Comparison of ENCODE assay signal across 28 cellular contexts in genomic region chr22:48892571-48893287, GRCh38.
DNase-seq lines count a peak whose midpoint lies in the region; ATAC-seq and TF ChIP-seq lines count a peak whose summit lies in the region.
"Had no signal": no experiment of that assay in that cellular context is flagged by ENCODE, and none has a peak within 500 bp of the region (broad histone marks: within the 10 kb centered on the region; RNA-seq: fewer than 3 reads in every experiment).

No MANE protein-coding gene starts in this region.

- H3K27ac Mint-ChIP-seq in activated CD8-positive, alpha-beta memory T cell treated with anti-CD3 and anti-CD28 coated beads, Interleukin-2, amount 10 ng/mL, durations not matched to agents 7 days and 5 days = no peak overlapping the region
- H3K27ac Mint-ChIP-seq: activated CD4-positive, alpha-beta memory T cell treated with anti-CD3 and anti-CD28 coated beads for 36 hours; activated naive CD8-positive, alpha-beta T cell treated with anti-CD3 and anti-CD28 coated beads, Interleukin-2, amount 10 ng/mL, durations not matched to agents 7 days and 5 days; effector memory CD8-positive, alpha-beta T cell; natural killer cell treated with Interleukin-12 subunit alpha and Interleukin-12 subunit beta and Interleukin-15 and Interleukin-18, amount 100 ng/mL, for 72 hours; stimulated activated naive CD8-positive, alpha-beta T cell treated with anti-CD3 and anti-CD28 coated beads, Interleukin-15, amount 100 ng/mL, for 72 hours; T-helper 2 cell treated with Interferon-gamma antibody and Interleukin-4, amounts not matched to agents 5 μg/mL and 100 μg/mL, for 36 hours had no signal

- no peaks in the 10 kb centered on the region for H3K4me1 Mint-ChIP-seq in activated CD8-positive, alpha-beta memory T cell treated with anti-CD3 and anti-CD28 coated beads, Interleukin-2, amount 10 ng/mL, durations not matched to agents 7 days and 5 days
- H3K4me1 Mint-ChIP-seq: activated naive CD8-positive, alpha-beta T cell treated with anti-CD3 and anti-CD28 coated beads, Interleukin-2, amount 10 ng/mL, durations not matched to agents 7 days and 5 days; stimulated activated naive CD8-positive, alpha-beta T cell treated with anti-CD3 and anti-CD28 coated beads, Interleukin-15, amount 100 ng/mL, for 72 hours had no signal

- H3K27ac ChIP-seq in layer of hippocampus (ENCODE audit: low read depth, low read length) = peak overlapping the region; percentile 9
- H3K27ac ChIP-seq: BLaER1 treated with 17β-estradiol and CSF1 and Interleukin-3, amounts not matched to agents 10 nM and 100 nM; colonic mucosa; ovary; Peyer's patch; tibial artery had no signal

- H3K36me3 Mint-ChIP-seq in activated CD8-positive, alpha-beta memory T cell treated with anti-CD3 and anti-CD28 coated beads, Interleukin-2, amount 10 ng/mL, durations not matched to agents 7 days and 5 days = no peaks in the 10 kb centered on the region
- H3K36me3 Mint-ChIP-seq: activated CD4-positive, alpha-beta memory T cell treated with anti-CD3 and anti-CD28 coated beads for 36 hours; activated naive CD8-positive, alpha-beta T cell treated with anti-CD3 and anti-CD28 coated beads, Interleukin-2, amount 10 ng/mL, durations not matched to agents 7 days and 5 days; natural killer cell treated with Interleukin-12 subunit alpha and Interleukin-12 subunit beta and Interleukin-15 and Interleukin-18, amount 100 ng/mL, for 72 hours had no signal

- no peaks in the 10 kb centered on the region for H3K27me3 Mint-ChIP-seq in activated CD8-positive, alpha-beta memory T cell treated with anti-CD3 and anti-CD28 coated beads, Interleukin-2, amount 10 ng/mL, durations not matched to agents 7 days and 5 days
- H3K27me3 Mint-ChIP-seq: activated naive CD8-positive, alpha-beta T cell treated with anti-CD3 and anti-CD28 coated beads, Interleukin-2, amount 10 ng/mL, durations not matched to agents 7 days and 5 days had no signal

- no peak for TF ChIP-seq CTCF in GM13976 (IDR thresholded peaks at IDR 0.05; ENCODE audit: borderline replicate concordance, control extremely low read depth, extremely low read depth, insufficient read depth, missing control alignments)

- CTCF ChIA-PET in activated CD8-positive, alpha-beta memory T cell treated with anti-CD3 and anti-CD28 coated beads, Interleukin-2, amount 10 ng/mL, durations not matched to agents 7 days and 5 days (lab: Charles Lee) = no interaction called here

- H3K27me3 ChIP-seq in layer of hippocampus (ENCODE audit: control insufficient read depth, insufficient read depth, low read length) = no peaks in the 10 kb centered on the region
- H3K27me3 ChIP-seq: colonic mucosa, ovary, Peyer's patch had no signal

- no peaks in the 10 kb centered on the region for H3K9me3 Mint-ChIP-seq in activated CD8-positive, alpha-beta memory T cell treated with anti-CD3 and anti-CD28 coated beads, Interleukin-2, amount 10 ng/mL, durations not matched to agents 7 days and 5 days (ENCODE audit: low read depth)
- H3K9me3 Mint-ChIP-seq: activated CD4-positive, alpha-beta memory T cell treated with anti-CD3 and anti-CD28 coated beads for 36 hours; activated naive CD8-positive, alpha-beta T cell treated with anti-CD3 and anti-CD28 coated beads, Interleukin-2, amount 10 ng/mL, durations not matched to agents 7 days and 5 days; effector memory CD8-positive, alpha-beta T cell; natural killer cell treated with Interleukin-12 subunit alpha and Interleukin-12 subunit beta and Interleukin-15 and Interleukin-18, amount 100 ng/mL, for 72 hours; stimulated activated naive CD8-positive, alpha-beta T cell treated with anti-CD3 and anti-CD28 coated beads, Interleukin-15, amount 100 ng/mL, for 72 hours; T-helper 2 cell treated with Interferon-gamma antibody and Interleukin-4, amounts not matched to agents 5 μg/mL and 100 μg/mL, for 36 hours had no signal

- intact Hi-C loops in sciatic nerve (cut with DNase I) = no loop called here

- peak; percentile 9 for DNase-seq in GM13976 (ENCODE audit: low spot score)
- DNase-seq in activated CD8-positive, alpha-beta memory T cell treated with anti-CD3 and anti-CD28 coated beads, Interleukin-2, amount 10 ng/mL, durations not matched to agents 7 days and 5 days = peak; percentile 25
- DNase-seq in sciatic nerve (ENCODE audit: low spot score) = peak; percentile 39
- no peak for DNase-seq in GM03348 (ENCODE audit: low spot score)
- DNase-seq in ureter (ENCODE audit: low spot score) = no peak
- DNase-seq in left lobe of liver (ENCODE audit: low spot score) = no peak
- DNase-seq: activated CD4-positive, alpha-beta memory T cell treated with anti-CD3 and anti-CD28 coated beads for 36 hours; activated naive CD8-positive, alpha-beta T cell treated with anti-CD3 and anti-CD28 coated beads, Interleukin-2, amount 10 ng/mL, durations not matched to agents 7 days and 5 days; aorta; effector memory CD8-positive, alpha-beta T cell; glutamatergic neuron; Kasumi-1; mucosa of descending colon; NCI-H1436; NCI-H345; NCI-H748 treated with DMSO at 0.1 percent for 48 hours; right cardiac atrium; SIG-M5; stimulated activated naive CD8-positive, alpha-beta T cell treated with anti-CD3 and anti-CD28 coated beads, Interleukin-15, amount 100 ng/mL, for 72 hours had no signal

- in situ Hi-C loops in GM13976 (cut with MboI; ENCODE audit: low sequenced_read_pairs, unreplicated experiment) = no loop called here

- H3K4me3 Mint-ChIP-seq in activated CD8-positive, alpha-beta memory T cell treated with anti-CD3 and anti-CD28 coated beads, Interleukin-2, amount 10 ng/mL, durations not matched to agents 7 days and 5 days = no peak overlapping the region
- H3K4me3 Mint-ChIP-seq: activated CD4-positive, alpha-beta memory T cell treated with anti-CD3 and anti-CD28 coated beads for 36 hours; activated naive CD8-positive, alpha-beta T cell treated with anti-CD3 and anti-CD28 coated beads, Interleukin-2, amount 10 ng/mL, durations not matched to agents 7 days and 5 days; effector memory CD8-positive, alpha-beta T cell; natural killer cell treated with Interleukin-12 subunit alpha and Interleukin-12 subunit beta and Interleukin-15 and Interleukin-18, amount 100 ng/mL, for 72 hours; stimulated activated naive CD8-positive, alpha-beta T cell treated with anti-CD3 and anti-CD28 coated beads, Interleukin-15, amount 100 ng/mL, for 72 hours; T-helper 2 cell treated with Interferon-gamma antibody and Interleukin-4, amounts not matched to agents 5 μg/mL and 100 μg/mL, for 36 hours had no signal

- no peak for ATAC-seq in activated CD8-positive, alpha-beta memory T cell treated with anti-CD3 and anti-CD28 coated beads, Interleukin-2, amount 10 ng/mL, durations not matched to agents 7 days and 5 days
- ATAC-seq in sciatic nerve = no peak
- no peak for ATAC-seq in left lobe of liver
- no peak for ATAC-seq in GM19452 (IDR thresholded peaks at IDR 0.05; ENCODE audit: unreplicated experiment)
- ATAC-seq: effector memory CD8-positive, alpha-beta T cell; mucosa of descending colon; natural killer cell treated with Interleukin-12 subunit alpha and Interleukin-12 subunit beta and Interleukin-15 and Interleukin-18, amount 100 ng/mL, for 72 hours; right cardiac atrium; stimulated activated naive CD8-positive, alpha-beta T cell treated with anti-CD3 and anti-CD28 coated beads, Interleukin-15, amount 100 ng/mL, for 72 hours had no signal

Comparison
In these comparisons a context has a peak if more than half of its experiments do, and no peak if none do; other contexts are left out.
1. DNase-seq: peak in GM13976 (single experiment), activated CD8-positive, alpha-beta memory T cell treated with anti-CD3 and anti-CD28 coated beads, Interleukin-2, amount 10 ng/mL, durations not matched to agents 7 days and 5 days (single experiment) and sciatic nerve (single experiment); none in GM03348 (single experiment), ureter (single experiment) and left lobe of liver (single experiment).